11 cellular contexts compared by ENCODE assay signal in the genomic region with DNA sequence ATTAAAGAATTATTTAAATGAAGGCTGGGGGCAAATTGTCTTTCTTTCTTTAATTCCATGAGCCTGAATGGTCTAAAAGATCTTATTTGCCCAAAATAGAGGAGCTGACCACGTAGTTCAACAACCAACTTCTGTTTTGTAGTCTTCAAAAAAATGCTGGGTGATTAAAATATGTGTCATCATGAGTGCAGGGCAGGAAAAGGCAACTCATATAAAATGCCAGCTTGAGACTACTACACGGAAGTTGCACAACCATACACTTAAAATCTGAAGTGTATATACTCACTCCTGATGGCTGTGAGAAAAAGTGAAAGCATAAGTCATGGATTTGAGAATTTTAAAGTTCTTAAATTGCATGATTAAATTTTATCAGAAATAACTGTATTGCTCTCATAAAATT.
DNase-seq lines count a peak whose midpoint lies in the region; ATAC-seq, FAIRE-seq and TF ChIP-seq lines count a peak whose summit lies in the region.
"Had no signal": no experiment of that assay in that cellular context is flagged by ENCODE, and none has a peak within 500 bp of the region (broad histone marks: within the 10 kb centered on the region; RNA-seq: fewer than 3 reads in every experiment).

No MANE protein-coding gene starts in this region.

- H3K9ac ChIP-seq in GM23248, result peak overlapping the region; percentile 52
- no peak overlapping the region for H3K9ac ChIP-seq in endothelial cell of umbilical vein (replicated peaks; ENCODE audit: extremely low read depth, insufficient read depth, low read length)

- TF ChIP-seq CTCF in endothelial cell of umbilical vein (IDR thresholded peaks at IDR 0.05; ENCODE audit: extremely low read depth in 1 of 2, insufficient read depth in 1 of 2, low read depth in 1 of 2, low read length in 2 of 2) (no peak), osteoblast (IDR thresholded peaks at IDR 0.05; ENCODE audit: extremely low read depth, low read depth, low read length) (no peak)

- no TSS peak for BruUV-seq in endothelial cell of umbilical vein (replicated peaks; lab: Mats Ljungman, UMichigan)

- peak overlapping the region; percentile 81 for H3K4me2 ChIP-seq in GM23248 (ENCODE audit: unreplicated experiment)
- H3K4me2 ChIP-seq in endothelial cell of umbilical vein (ENCODE audit: insufficient read depth, low read length), result peak overlapping the region; percentile 32
- H3K4me2 ChIP-seq in osteoblast (ENCODE audit: insufficient read depth, low read length), result peak overlapping the region; percentile 57

- H3K79me2 ChIP-seq in GM23248 (ENCODE audit: insufficient read depth), result no peaks in the 10 kb centered on the region
- H3K79me2 ChIP-seq in endothelial cell of umbilical vein (ENCODE audit: control insufficient read depth, insufficient read depth, low read length), result no peaks in the 10 kb centered on the region
- H3K79me2 ChIP-seq in osteoblast (ENCODE audit: insufficient read depth, low read length), result no peaks in the 10 kb centered on the region

- no peak overlapping the region for H3K4me3 Mint-ChIP-seq in activated T-helper 2 cell treated with anti-CD3 and anti-CD28 coated beads, Interferon-gamma antibody, Interleukin-2, Interleukin-4, amounts not matched to agents 10 μg/mL and 5 μg/mL and 100 μg/mL, durations not matched to agents 14 hours and 24 hours and 36 hours (ENCODE audit: low read depth)
- H3K4me3 Mint-ChIP-seq: stimulated activated memory B cell treated with anti-CD40 and anti-IgM and Interleukin-4, amounts not matched to agents 10 μg/mL and 1 μg/mL and 100 μg/mL, for 72 hours had no signal

- no peak overlapping the region for H3K27ac Mint-ChIP-seq in activated T-helper 2 cell treated with anti-CD3 and anti-CD28 coated beads, Interferon-gamma antibody, Interleukin-2, Interleukin-4, amounts not matched to agents 10 μg/mL and 5 μg/mL and 100 μg/mL, durations not matched to agents 14 hours and 24 hours and 36 hours
- H3K27ac Mint-ChIP-seq: stimulated activated memory B cell treated with anti-CD40 and anti-IgM and Interleukin-4, amounts not matched to agents 10 μg/mL and 1 μg/mL and 100 μg/mL, for 72 hours had no signal

- H3K36me3 ChIP-seq in GM23248 (ENCODE audit: low read depth) (no peaks in the 10 kb centered on the region), endothelial cell of umbilical vein (ENCODE audit: control insufficient read depth in 2 of 2, extremely low read depth in 1 of 2, insufficient read depth in 2 of 2, low read length in 2 of 2) (no peaks in the 10 kb centered on the region), osteoblast (ENCODE audit: insufficient read depth, low read length) (no peaks in the 10 kb centered on the region)

- H3K9me1 ChIP-seq in endothelial cell of umbilical vein (replicated peaks; ENCODE audit: control insufficient read depth, extremely low read depth, insufficient read depth, low read length), result no peaks in the 10 kb centered on the region

- in situ Hi-C loops in GM23248 (cut with MboI), result loop anchor here (10.0 kb wide), 1 partner anchor 565 kb away; no protein-coding TSS in a partner anchor

- no peaks in the 10 kb centered on the region for H3K4me1 Mint-ChIP-seq in activated T-helper 2 cell treated with anti-CD3 and anti-CD28 coated beads, Interferon-gamma antibody, Interleukin-2, Interleukin-4, amounts not matched to agents 10 μg/mL and 5 μg/mL and 100 μg/mL, durations not matched to agents 14 hours and 24 hours and 36 hours (ENCODE audit: low read depth)
- H3K4me1 Mint-ChIP-seq: stimulated activated memory B cell treated with anti-CD40 and anti-IgM and Interleukin-4, amounts not matched to agents 10 μg/mL and 1 μg/mL and 100 μg/mL, for 72 hours had no signal

- H4K20me1 ChIP-seq in GM23248 (ENCODE audit: insufficient read depth) (no peaks in the 10 kb centered on the region), endothelial cell of umbilical vein (replicated peaks; ENCODE audit: control insufficient read depth, extremely low read depth, insufficient read depth, low read length) (no peaks in the 10 kb centered on the region), osteoblast (ENCODE audit: insufficient read depth, low read length) (no peaks in the 10 kb centered on the region)

- intact Hi-C loops in endothelial cell of umbilical vein (cut with micrococcal nuclease), result loop anchor here (5.0 kb wide), 1 partner anchor 608 kb away; no protein-coding TSS in a partner anchor
- intact Hi-C loops in activated T-helper 2 cell treated with anti-CD3 and anti-CD28 coated beads, Interferon-gamma antibody, Interleukin-2, Interleukin-4, amounts not matched to agents 10 μg/mL and 5 μg/mL and 100 μg/mL, durations not matched to agents 14 hours and 24 hours and 36 hours (cut with micrococcal nuclease), result no loop called here

- no peak overlapping the region for H2AFZ ChIP-seq in GM23248
- no peak overlapping the region for H2AFZ ChIP-seq in endothelial cell of umbilical vein (ENCODE audit: low read depth, low read length)
- no peak overlapping the region for H2AFZ ChIP-seq in osteoblast (ENCODE audit: low read length)

- no peak for ATAC-seq in HG03378 (IDR thresholded peaks at IDR 0.05; ENCODE audit: unreplicated experiment)
- no peak for ATAC-seq in HG03025 (IDR thresholded peaks at IDR 0.05; ENCODE audit: low FRiP score, unreplicated experiment)
- ATAC-seq in HG02642 (IDR thresholded peaks at IDR 0.05; ENCODE audit: poor library complexity, unreplicated experiment), result no peak
- ATAC-seq: stimulated activated memory B cell treated with anti-CD40 and anti-IgM and Interleukin-4, amounts not matched to agents 10 μg/mL and 1 μg/mL and 100 μg/mL, for 72 hours had no signal

- no peak for TF ChIP-seq POLR2A in endothelial cell of umbilical vein (IDR thresholded peaks at IDR 0.05; ENCODE audit: low read depth, low read length)

- no peaks in the 10 kb centered on the region for H3K9me2 ChIP-seq in GM23248 (ENCODE audit: insufficient read depth)

- POLR2A ChIA-PET in endothelial cell of umbilical vein (lab: Charles Lee), result no interaction called here

- no peaks in the 10 kb centered on the region for H3K27me3 ChIP-seq in GM23248 (replicated peaks; ENCODE audit: insufficient read depth)
- H3K27me3 ChIP-seq in endothelial cell of umbilical vein (ENCODE audit: control insufficient read depth in 2 of 2, insufficient read depth in 2 of 2, low read length in 2 of 2), result no peaks in the 10 kb centered on the region
- no peaks in the 10 kb centered on the region for H3K27me3 ChIP-seq in osteoblast (ENCODE audit: insufficient read depth, low read length)
- H3K27me3 ChIP-seq: heart right ventricle had no signal

- WGBS in GM23248 (ENCODE audit: low coverage in 1 of 2, low lambda C conversion rate in 2 of 2, missing lambda C conversion rate in 2 of 2), 2 experiments, result 0 to 2% methylated on average over 2 of the region's 2 CpGs

- peak overlapping the region; percentile 51 for H3K4me3 ChIP-seq in GM23248
- H3K4me3 ChIP-seq in endothelial cell of umbilical vein (replicated peaks in 1 of 3; ENCODE audit: insufficient read depth in 1 of 3, low read depth in 1 of 3, low read length in 3 of 3), result no peak overlapping the region
- no peak overlapping the region for H3K4me3 ChIP-seq in osteoblast (ENCODE audit: insufficient read depth, low read length)
- H3K4me3 ChIP-seq: heart right ventricle had no signal

- H3K4me1 ChIP-seq in GM23248 (ENCODE audit: insufficient read depth) (peaks cover 27% of the 10 kb centered on the region), endothelial cell of umbilical vein (ENCODE audit: control insufficient read depth, extremely low read depth, insufficient read depth, low read length) (peaks cover 38% of the 10 kb centered on the region), osteoblast (ENCODE audit: insufficient read depth, low read length) (peaks cover 29% of the 10 kb centered on the region)

- no peaks in the 10 kb centered on the region for H3K9me3 Mint-ChIP-seq in activated T-helper 2 cell treated with anti-CD3 and anti-CD28 coated beads, Interferon-gamma antibody, Interleukin-2, Interleukin-4, amounts not matched to agents 10 μg/mL and 5 μg/mL and 100 μg/mL, durations not matched to agents 14 hours and 24 hours and 36 hours
- H3K9me3 Mint-ChIP-seq: stimulated activated memory B cell treated with anti-CD40 and anti-IgM and Interleukin-4, amounts not matched to agents 10 μg/mL and 1 μg/mL and 100 μg/mL, for 72 hours had no signal

- peaks cover 28% of the 10 kb centered on the region for H3K36me3 Mint-ChIP-seq in activated T-helper 2 cell treated with anti-CD3 and anti-CD28 coated beads, Interferon-gamma antibody, Interleukin-2, Interleukin-4, amounts not matched to agents 10 μg/mL and 5 μg/mL and 100 μg/mL, durations not matched to agents 14 hours and 24 hours and 36 hours (ENCODE audit: low read depth)

- peak; percentile 96 for DNase-seq in GM23248
- peak; percentile 80 for DNase-seq in NOMO-1 treated with dmso at 0.1 percent for 144 hours (lab: John Stamatoyannopoulos, UW; ENCODE audit: unreplicated experiment)
- DNase-seq in endothelial cell of umbilical vein (ENCODE audit: low read depth, low spot score), result peak; percentile 71
- DNase-seq in osteoblast (ENCODE audit: insufficient read length, low spot score, missing footprints), result peak; percentile 76
- no peak for DNase-seq in activated T-helper 2 cell treated with anti-CD3 and anti-CD28 coated beads, Interferon-gamma antibody, Interleukin-2, Interleukin-4, amounts not matched to agents 10 μg/mL and 5 μg/mL and 100 μg/mL, durations not matched to agents 14 hours and 24 hours and 36 hours (ENCODE audit: low spot score)
- DNase-seq: heart right ventricle, NCI-H1436 treated with DMSO at 0.1 percent for 48 hours had no signal

- peaks cover 26% of the 10 kb centered on the region for H3F3A ChIP-seq in GM23248 (ENCODE audit: insufficient read depth)

- H3K27ac ChIP-seq in GM23248 (peak overlapping the region; percentile 83), endothelial cell of umbilical vein (ENCODE audit: insufficient read depth, low read depth, low read length) (no peak overlapping the region), osteoblast (ENCODE audit: low read depth, low read length) (peak overlapping the region; percentile 66)

- dilution Hi-C loops in endothelial cell of umbilical vein (cut with MboI; ENCODE audit: extremely low pct_ligation_motif_present, low sequenced_read_pairs), result no loop called here

- FAIRE-seq in endothelial cell of umbilical vein (lab: Jason Lieb, UNC), result peak; percentile 86

- CTCF ChIA-PET in endothelial cell of umbilical vein (lab: Charles Lee), result interaction anchor here (0.6 to 4.9 kb wide), 9 partner anchors 11 to 609 kb away, joined by 3 to 30 read pairs (median 4); no protein-coding TSS in a partner anchor

- no peaks in the 10 kb centered on the region for H3K9me3 ChIP-seq in GM23248 (ENCODE audit: low read depth)
- no peaks in the 10 kb centered on the region for H3K9me3 ChIP-seq in endothelial cell of umbilical vein (replicated peaks; ENCODE audit: control insufficient read depth, insufficient read depth, low read length)
- H3K9me3 ChIP-seq in osteoblast (ENCODE audit: low read depth, low read length), result no peaks in the 10 kb centered on the region
- H3K9me3 ChIP-seq: heart right ventricle had no signal

- H3K27me3 Mint-ChIP-seq in activated T-helper 2 cell treated with anti-CD3 and anti-CD28 coated beads, Interferon-gamma antibody, Interleukin-2, Interleukin-4, amounts not matched to agents 10 μg/mL and 5 μg/mL and 100 μg/mL, durations not matched to agents 14 hours and 24 hours and 36 hours (ENCODE audit: low read depth), result no peaks in the 10 kb centered on the region
- H3K27me3 Mint-ChIP-seq: stimulated activated memory B cell treated with anti-CD40 and anti-IgM and Interleukin-4, amounts not matched to agents 10 μg/mL and 1 μg/mL and 100 μg/mL, for 72 hours had no signal
